1 cellular context compared by ENCODE assay signal in genomic region chr14:63563370-63564026, GRCh38.
TF ChIP-seq lines count a peak whose summit lies in the region.

No MANE protein-coding gene starts in this region.

TF ChIP-seq in GM23338, 12 proteins besides CTCF, POLR2A, EP300 and RAD21 (continued from another document):
- TF ChIP-seq ZNF462 (CRISPR knock-in tag; IDR thresholded peaks at IDR 0.05): no peak
- TF ChIP-seq POLR2AphosphoS5 (IDR thresholded peaks at IDR 0.05; ENCODE audit: low read depth): no peak
- TF ChIP-seq, protein P1, sequence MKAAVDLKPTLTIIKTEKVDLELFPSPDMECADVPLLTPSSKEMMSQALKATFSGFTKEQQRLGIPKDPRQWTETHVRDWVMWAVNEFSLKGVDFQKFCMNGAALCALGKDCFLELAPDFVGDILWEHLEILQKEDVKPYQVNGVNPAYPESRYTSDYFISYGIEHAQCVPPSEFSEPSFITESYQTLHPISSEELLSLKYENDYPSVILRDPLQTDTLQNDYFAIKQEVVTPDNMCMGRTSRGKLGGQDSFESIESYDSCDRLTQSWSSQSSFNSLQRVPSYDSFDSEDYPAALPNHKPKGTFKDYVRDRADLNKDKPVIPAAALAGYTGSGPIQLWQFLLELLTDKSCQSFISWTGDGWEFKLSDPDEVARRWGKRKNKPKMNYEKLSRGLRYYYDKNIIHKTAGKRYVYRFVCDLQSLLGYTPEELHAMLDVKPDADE (IDR thresholded peaks at IDR 0.05): no peak
- TF ChIP-seq ZNF114 (CRISPR knock-in tag; IDR thresholded peaks at IDR 0.05): no peak
- TF ChIP-seq STAT1 (IDR thresholded peaks at IDR 0.05; ENCODE audit: unreplicated experiment): no peak
